27 cellular contexts compared by ENCODE assay signal in genomic region chr2:144343135-144343534, GRCh38.
A peak's percentile ranks its signal among the peaks of the same experiment; 100 is the strongest.
DNase-seq lines count a peak whose midpoint lies in the region; ATAC-seq, FAIRE-seq and TF ChIP-seq lines count a peak whose summit lies in the region.
"Had no signal": no experiment of that assay in that cellular context is flagged by ENCODE, and none has a peak within 500 bp of the region (broad histone marks: within the 10 kb centered on the region; RNA-seq: fewer than 3 reads in every experiment).

No MANE protein-coding gene starts in this region.

- H3K36me3 Mint-ChIP-seq in activated CD8-positive, alpha-beta T cell treated with anti-CD3 and anti-CD28 coated beads for 36 hours (ENCODE audit: low read depth), result no peaks in the 10 kb centered on the region
- no peaks in the 10 kb centered on the region for H3K36me3 Mint-ChIP-seq in activated CD8-positive, alpha-beta T cell treated with anti-CD3 and anti-CD28 coated beads, Interleukin-2, amount 10 ng/mL, durations not matched to agents 7 days and 5 days (ENCODE audit: low read depth)
- H3K36me3 Mint-ChIP-seq in progenitor cell of endocrine pancreas (ENCODE audit: insufficient read depth), result no peaks in the 10 kb centered on the region
- H3K36me3 Mint-ChIP-seq: activated CD4-positive, alpha-beta memory T cell treated with anti-CD3 and anti-CD28 coated beads for 36 hours; neural progenitor cell; WTC11 had no signal

- intact Hi-C loops in activated CD8-positive, alpha-beta T cell treated with anti-CD3 and anti-CD28 coated beads for 36 hours (cut with micrococcal nuclease), result no loop called here

- H3K27ac ChIP-seq in small intestine (ENCODE audit: low read depth in 1 of 2, low read length in 1 of 2) (no peak overlapping the region), osteoblast (ENCODE audit: low read depth, low read length) (no peak overlapping the region)
- H3K27ac ChIP-seq: breast epithelium, colonic mucosa, neural progenitor cell had no signal

- H3K27me3 ChIP-seq in small intestine (ENCODE audit: control insufficient read depth in 2 of 2, insufficient read depth in 2 of 2, low read length in 2 of 2), result no peaks in the 10 kb centered on the region
- H3K27me3 ChIP-seq in osteoblast (ENCODE audit: insufficient read depth, low read length), result no peaks in the 10 kb centered on the region
- H3K27me3 ChIP-seq: breast epithelium, colonic mucosa, MG63, neural progenitor cell had no signal

- no peak overlapping the region for H3K4me3 Mint-ChIP-seq in activated CD8-positive, alpha-beta T cell treated with anti-CD3 and anti-CD28 coated beads for 36 hours
- H3K4me3 Mint-ChIP-seq in activated CD8-positive, alpha-beta T cell treated with anti-CD3 and anti-CD28 coated beads, Interleukin-2, amount 10 ng/mL, durations not matched to agents 7 days and 5 days, result no peak overlapping the region
- H3K4me3 Mint-ChIP-seq in progenitor cell of endocrine pancreas (ENCODE audit: low read depth), result no peak overlapping the region
- H3K4me3 Mint-ChIP-seq: activated CD4-positive, alpha-beta memory T cell treated with anti-CD3 and anti-CD28 coated beads for 36 hours; effector memory CD8-positive, alpha-beta T cell; GM23338; neural progenitor cell; WTC11 had no signal

- H3K9me3 ChIP-seq in small intestine (ENCODE audit: control insufficient read depth, low read depth) (no peaks in the 10 kb centered on the region), osteoblast (ENCODE audit: low read depth, low read length) (no peaks in the 10 kb centered on the region)
- H3K9me3 ChIP-seq: breast epithelium, colonic mucosa, MG63 had no signal

- FAIRE-seq in small intestine (lab: Jason Lieb, UNC), result no peak
- FAIRE-seq: urothelium cell line had no signal

- no peak overlapping the region for H2AFZ ChIP-seq in osteoblast (ENCODE audit: low read length)
- H2AFZ ChIP-seq: GM23338, neural progenitor cell had no signal

- H3K79me2 ChIP-seq in osteoblast (ENCODE audit: insufficient read depth, low read length), result no peaks in the 10 kb centered on the region

- H3K4me1 ChIP-seq in small intestine (ENCODE audit: control insufficient read depth in 2 of 2, insufficient read depth in 1 of 2, low read depth in 1 of 2, low read length in 1 of 2), result no peaks in the 10 kb centered on the region
- H3K4me1 ChIP-seq in osteoblast (ENCODE audit: insufficient read depth, low read length), result no peaks in the 10 kb centered on the region
- H3K4me1 ChIP-seq: breast epithelium, colonic mucosa had no signal

- no peak overlapping the region for H3K4me2 ChIP-seq in osteoblast (ENCODE audit: insufficient read depth, low read length)
- H3K4me2 ChIP-seq: GM23338, neural progenitor cell had no signal

- no peaks in the 10 kb centered on the region for H4K20me1 ChIP-seq in osteoblast (ENCODE audit: insufficient read depth, low read length)

- DNase-seq in activated CD8-positive, alpha-beta T cell treated with anti-CD3 and anti-CD28 coated beads for 36 hours, result no peak
- DNase-seq in activated CD8-positive, alpha-beta T cell treated with anti-CD3 and anti-CD28 coated beads, Interleukin-2, amount 10 ng/mL, durations not matched to agents 7 days and 5 days, result no peak
- peak; percentile 49 for DNase-seq in HCEC 1CT
- DNase-seq in HT-29 (ENCODE audit: low spot score), result peak; percentile 58
- DNase-seq in small intestine, result peak; percentile 57
- DNase-seq in superior temporal gyrus (ENCODE audit: extremely low spot score), result no peak
- DNase-seq in progenitor cell of endocrine pancreas (ENCODE audit: low spot score, unreplicated experiment), result no peak
- DNase-seq in osteoblast (ENCODE audit: insufficient read length, low spot score, missing footprints), result no peak
- DNase-seq: activated CD4-positive, alpha-beta memory T cell treated with anti-CD3 and anti-CD28 coated beads for 36 hours; activated naive CD4-positive, alpha-beta T cell; amygdala; colonic mucosa; DMS79; effector memory CD8-positive, alpha-beta T cell; foreskin melanocyte; left cardiac atrium; MG63; NCI-H1417; NCI-H2081 treated with DMSO at 0.1 percent for 48 hours; NCI-H82; T-helper 9 cell had no signal

- no peaks in the 10 kb centered on the region for H3K9me3 Mint-ChIP-seq in activated CD8-positive, alpha-beta T cell treated with anti-CD3 and anti-CD28 coated beads for 36 hours
- peaks cover 5% of the 10 kb centered on the region for H3K9me3 Mint-ChIP-seq in activated CD8-positive, alpha-beta T cell treated with anti-CD3 and anti-CD28 coated beads, Interleukin-2, amount 10 ng/mL, durations not matched to agents 7 days and 5 days (ENCODE audit: insufficient read depth)
- no peaks in the 10 kb centered on the region for H3K9me3 Mint-ChIP-seq in progenitor cell of endocrine pancreas (ENCODE audit: low read depth)
- H3K9me3 Mint-ChIP-seq: activated CD4-positive, alpha-beta memory T cell treated with anti-CD3 and anti-CD28 coated beads for 36 hours; effector memory CD8-positive, alpha-beta T cell; GM23338; WTC11 had no signal

- WGBS in small intestine, 3 donors, result 8 to 35% (median 27%) methylated on average over 1 of the region's 1 CpG

- H3K27ac Mint-ChIP-seq in activated CD8-positive, alpha-beta T cell treated with anti-CD3 and anti-CD28 coated beads for 36 hours, result no peak overlapping the region
- H3K27ac Mint-ChIP-seq in activated CD8-positive, alpha-beta T cell treated with anti-CD3 and anti-CD28 coated beads, Interleukin-2, amount 10 ng/mL, durations not matched to agents 7 days and 5 days, result no peak overlapping the region
- no peak overlapping the region for H3K27ac Mint-ChIP-seq in progenitor cell of endocrine pancreas
- H3K27ac Mint-ChIP-seq: activated CD4-positive, alpha-beta memory T cell treated with anti-CD3 and anti-CD28 coated beads for 36 hours; effector memory CD8-positive, alpha-beta T cell; GM23338; neural progenitor cell; WTC11 had no signal

- ATAC-seq in activated CD8-positive, alpha-beta T cell treated with anti-CD3 and anti-CD28 coated beads for 36 hours, result peak; percentile 50
- no peak for ATAC-seq in activated CD8-positive, alpha-beta T cell treated with anti-CD3 and anti-CD28 coated beads, Interleukin-2, amount 10 ng/mL, durations not matched to agents 7 days and 5 days
- ATAC-seq: effector memory CD8-positive, alpha-beta T cell; esophagus mucosa; GM23338; left cardiac atrium; WTC11 had no signal

- CTCF ChIA-PET in activated CD8-positive, alpha-beta T cell treated with anti-CD3 and anti-CD28 coated beads for 36 hours (lab: Charles Lee), result no interaction called here
- CTCF ChIA-PET in activated CD8-positive, alpha-beta T cell treated with anti-CD3 and anti-CD28 coated beads, Interleukin-2, amount 10 ng/mL, durations not matched to agents 7 days and 5 days (lab: Charles Lee), result no interaction called here

- no peaks in the 10 kb centered on the region for H3K36me3 ChIP-seq in small intestine (ENCODE audit: control insufficient read depth in 2 of 2, insufficient read depth in 2 of 2, low read length in 2 of 2)
- no peaks in the 10 kb centered on the region for H3K36me3 ChIP-seq in osteoblast (ENCODE audit: insufficient read depth, low read length)
- H3K36me3 ChIP-seq: breast epithelium, colonic mucosa, MG63, neural progenitor cell had no signal

- H3K27me3 Mint-ChIP-seq in activated CD8-positive, alpha-beta T cell treated with anti-CD3 and anti-CD28 coated beads for 36 hours, result no peaks in the 10 kb centered on the region
- H3K27me3 Mint-ChIP-seq in activated CD8-positive, alpha-beta T cell treated with anti-CD3 and anti-CD28 coated beads, Interleukin-2, amount 10 ng/mL, durations not matched to agents 7 days and 5 days (ENCODE audit: low read depth), result no peaks in the 10 kb centered on the region
- peaks cover 33% of the 10 kb centered on the region for H3K27me3 Mint-ChIP-seq in progenitor cell of endocrine pancreas
- H3K27me3 Mint-ChIP-seq: activated CD4-positive, alpha-beta memory T cell treated with anti-CD3 and anti-CD28 coated beads for 36 hours; effector memory CD8-positive, alpha-beta T cell had no signal

- H3K4me1 Mint-ChIP-seq in activated CD8-positive, alpha-beta T cell treated with anti-CD3 and anti-CD28 coated beads for 36 hours (ENCODE audit: low read depth), result peaks cover 30% of the 10 kb centered on the region
- peaks cover 4% of the 10 kb centered on the region for H3K4me1 Mint-ChIP-seq in activated CD8-positive, alpha-beta T cell treated with anti-CD3 and anti-CD28 coated beads, Interleukin-2, amount 10 ng/mL, durations not matched to agents 7 days and 5 days (ENCODE audit: low read depth)
- H3K4me1 Mint-ChIP-seq in progenitor cell of endocrine pancreas (ENCODE audit: low read depth), result peaks cover 4% of the 10 kb centered on the region
- H3K4me1 Mint-ChIP-seq: neural progenitor cell had no signal

- no peak for TF ChIP-seq CTCF in activated CD8-positive, alpha-beta T cell treated with anti-CD3 and anti-CD28 coated beads for 36 hours (IDR thresholded peaks at IDR 0.05)
- TF ChIP-seq CTCF in progenitor cell of endocrine pancreas (IDR thresholded peaks at IDR 0.05; ENCODE audit: unreplicated experiment) (no peak), osteoblast (IDR thresholded peaks at IDR 0.05; ENCODE audit: extremely low read depth, low read depth, low read length) (no peak)

- POLR2A ChIA-PET in activated CD8-positive, alpha-beta T cell treated with anti-CD3 and anti-CD28 coated beads for 36 hours (lab: Charles Lee), result no interaction called here
- POLR2A ChIA-PET in activated CD8-positive, alpha-beta T cell treated with anti-CD3 and anti-CD28 coated beads, Interleukin-2, amount 10 ng/mL, durations not matched to agents 7 days and 5 days (lab: Charles Lee), result interaction anchor here (0.5 kb wide), 1 partner anchor 665 kb away, joined by 3 read pairs; no protein-coding TSS in a partner anchor

- H3K4me3 ChIP-seq in small intestine (ENCODE audit: low read depth in 1 of 2, low read length in 2 of 2) (no peak overlapping the region), osteoblast (ENCODE audit: insufficient read depth, low read length) (no peak overlapping the region)
- H3K4me3 ChIP-seq: breast epithelium, colonic mucosa, GM23338, MG63, neural progenitor cell had no signal

Comparison
In these comparisons a context has a peak if more than half of its experiments do, and no peak if none do; other contexts are left out.
1. DNase-seq: peak in HCEC 1CT (single experiment), HT-29 (single experiment) and small intestine (single experiment); none in activated CD8-positive, alpha-beta T cell treated with anti-CD3 and anti-CD28 coated beads for 36 hours (single experiment), activated CD8-positive, alpha-beta T cell treated with anti-CD3 and anti-CD28 coated beads, Interleukin-2, amount 10 ng/mL, durations not matched to agents 7 days and 5 days (single experiment), superior temporal gyrus (single experiment), progenitor cell of endocrine pancreas (single experiment) and osteoblast (single experiment).